Comparison of ENCODE assay signal across 8 cellular contexts in genomic region chr2:38074047-38074774, GRCh38. TPM values are rescaled to one million over a fixed set of nuclear protein-coding genes. Genes with fewer than 3 reads are reported as not detected.
A peak's percentile ranks its signal among the peaks of the same experiment; 100 is the strongest.
DNase-seq lines count a peak whose midpoint lies in the region; ATAC-seq and TF ChIP-seq lines count a peak whose summit lies in the region.

No MANE protein-coding gene starts in this region.

- H4K20me1 ChIP-seq in BLaER1 = no peaks in the 10 kb centered on the region
- no peaks in the 10 kb centered on the region for H4K20me1 ChIP-seq in neural cell (ENCODE audit: insufficient read depth)

- WGBS in esophagus squamous epithelium, 2 donors = 50% methylated on average over 17 of the region's 60 CpGs; no CpG with 5 or more reads in 1 of the 2 donors

- H3F3A ChIP-seq in neural cell (ENCODE audit: insufficient read depth, low read length, poor library complexity, severe bottlenecking) = no peaks in the 10 kb centered on the region

- H3K27me3 ChIP-seq in BLaER1 (peaks cover 34% of the 10 kb centered on the region), esophagus squamous epithelium (peaks cover 0 to 59% (median 0%) of the 10 kb centered on the region in 4 donors), neural cell (ENCODE audit: insufficient read depth, low read depth, low read length) (peaks cover 66% of the 10 kb centered on the region), Peyer's patch (peaks cover 0 to 14% of the 10 kb centered on the region in 2 donors)

- CTCF ChIA-PET in RWPE1 (lab: Yijun Ruan, JAX) = no interaction called here

- H3K36me3 ChIP-seq in BLaER1 (no peaks in the 10 kb centered on the region), esophagus squamous epithelium (no peaks in the 10 kb centered on the region), neural cell (ENCODE audit: insufficient read depth, low read length) (no peaks in the 10 kb centered on the region), Peyer's patch (no peaks in the 10 kb centered on the region)

- TF ChIP-seq CTCF in RWPE1 (conservative IDR thresholded peaks at IDR 0.05; ENCODE audit: low read depth) (no peak), esophagus squamous epithelium (IDR thresholded peaks at IDR 0.05) (no peak), neural cell (IDR thresholded peaks at IDR 0.05; ENCODE audit: poor library complexity, severe bottlenecking) (no peak), Peyer's patch (IDR thresholded peaks at IDR 0.05) (no peak)

- H3K27ac ChIP-seq in BLaER1 = no peak overlapping the region
- H3K27ac ChIP-seq in RWPE1 = peak overlapping the region; percentile 98
- peak overlapping the region in 3 of 4 donors; percentile 17 to 95 (median 92) for H3K27ac ChIP-seq in esophagus squamous epithelium
- no peak overlapping the region for H3K27ac ChIP-seq in neural cell (ENCODE audit: low read length)
- H3K27ac ChIP-seq in Peyer's patch = peak overlapping the region in 1 of 4 donors; percentile 87

- no peak overlapping the region for H2AFZ ChIP-seq in neural cell (ENCODE audit: low read depth, low read length)

- intact Hi-C loops in esophagus squamous epithelium (cut with DNase I) = no loop called here

- peaks cover 49% of the 10 kb centered on the region for H3K9me3 ChIP-seq in BLaER1
- no peaks in the 10 kb centered on the region for H3K9me3 ChIP-seq in esophagus squamous epithelium
- peaks cover 2% of the 10 kb centered on the region for H3K9me3 ChIP-seq in neural cell (ENCODE audit: low read length)
- H3K9me3 ChIP-seq in Peyer's patch = peaks cover 0 to 4% (median 0%) of the 10 kb centered on the region in 4 donors

- H3K4me2 ChIP-seq in BLaER1 = no peak overlapping the region
- H3K4me2 ChIP-seq in neural cell (ENCODE audit: low read length) = no peak overlapping the region

- H3K79me2 ChIP-seq in neural cell (replicated peaks; ENCODE audit: insufficient read depth, low read length) = no peaks in the 10 kb centered on the region

- DNase-seq in RWPE1 (ENCODE audit: low spot score) (no peak), esophagus squamous epithelium (lab: John Stamatoyannopoulos, UW) (no peak), kidney tubule cell (ENCODE audit: low spot score) (no peak), Peyer's patch (no peak), NOMO-1 treated with DMSO at 0.1 percent for 48 hours (lab: John Stamatoyannopoulos, UW; ENCODE audit: unreplicated experiment) (no peak)

- H3K9ac ChIP-seq in BLaER1 (no peak overlapping the region), neural cell (ENCODE audit: low read length) (no peak overlapping the region)

- TF ChIP-seq EP300 in neural cell (conservative IDR thresholded peaks at IDR 0.05; ENCODE audit: poor library complexity, severe bottlenecking) = no peak

- no peaks in the 10 kb centered on the region for H3K9me2 ChIP-seq in neural cell (ENCODE audit: insufficient read depth, low read length)

- 0 out of 2 replicates have a peak overlapping the region, but pooled peaks have one; percentile 22 for H3K4me3 ChIP-seq in BLaER1
- peak overlapping the region; percentile 46 to 83 (median 58) for H3K4me3 ChIP-seq in esophagus squamous epithelium
- H3K4me3 ChIP-seq in neural cell (ENCODE audit: low read length) = peak overlapping the region; percentile 75
- peak overlapping the region in 1 of 4 donors; percentile 63 for H3K4me3 ChIP-seq in Peyer's patch

- TF ChIP-seq RAD21 in neural cell (conservative IDR thresholded peaks at IDR 0.05) = no peak

- TF ChIP-seq POLR2A in esophagus squamous epithelium (IDR thresholded peaks at IDR 0.05) (no peak), Peyer's patch (IDR thresholded peaks at IDR 0.05) (no peak)

- 0 out of 2 replicates have a peak, but pooled peaks cover 3% of the 10 kb centered on the region for H3K4me1 ChIP-seq in BLaER1
- peaks cover 16 to 55% (median 30%) of the 10 kb centered on the region in 3 donors for H3K4me1 ChIP-seq in esophagus squamous epithelium
- peaks cover 0 to 36% (median 10%) of the 10 kb centered on the region in 4 donors for H3K4me1 ChIP-seq in Peyer's patch

- ATAC-seq in HG03039 (IDR thresholded peaks at IDR 0.05; ENCODE audit: unreplicated experiment) = no peak

- POLR2A ChIA-PET in RWPE1 (lab: Yijun Ruan, JAX; ENCODE audit: low non-redundant PET) = no interaction called here

TF ChIP-seq in neural cell, 6 proteins besides CTCF, POLR2A, EP300 and RAD21:
- TF ChIP-seq POLR2AphosphoS5 (IDR thresholded peaks at IDR 0.05) (no peak), EZH2 (IDR thresholded peaks at IDR 0.05; ENCODE audit: borderline replicate concordance, insufficient read depth, low read length, poor library complexity, severe bottlenecking) (no peak), TAF1 (IDR thresholded peaks at IDR 0.05; ENCODE audit: low read depth) (no peak), REST (IDR thresholded peaks at IDR 0.05; ENCODE audit: borderline replicate concordance) (no peak), SMC3 (conservative IDR thresholded peaks at IDR 0.05; ENCODE audit: poor library complexity) (no peak), MXI1 (conservative IDR thresholded peaks at IDR 0.05; ENCODE audit: poor library complexity, severe bottlenecking) (no peak)

RNA-seq across cellular contexts. Expression of gene CYP1B1, which starts 1.7 kb away (rescaled TPM):
- total RNA-seq in esophagus squamous epithelium = 10 to 100 TPM in 2 of 4 donors, 1 to 10 TPM in 2; 1.0 to 20.6 (median 12.8) TPM
- not detected in 2 replicates for polyA plus RNA-seq in neural cell
- polyA minus RNA-seq in neural cell = 0.24 TPM in 1 of 2 replicates, not detected in the other
- total RNA-seq in Peyer's patch = 10 to 100 TPM in 3 of 4 donors, 1 to 10 TPM in 1; 4.9 to 16.5 (median 12.8) TPM

Comparison
In these comparisons a context has a peak if more than half of its experiments do, and no peak if none do; other contexts are left out.
1. H3K27ac ChIP-seq: peak in RWPE1 (single experiment) and esophagus squamous epithelium (3 of 4); none in BLaER1 (single experiment) and neural cell (single experiment).